ENCODE assay signal across 1 cellular context in the genomic region with DNA sequence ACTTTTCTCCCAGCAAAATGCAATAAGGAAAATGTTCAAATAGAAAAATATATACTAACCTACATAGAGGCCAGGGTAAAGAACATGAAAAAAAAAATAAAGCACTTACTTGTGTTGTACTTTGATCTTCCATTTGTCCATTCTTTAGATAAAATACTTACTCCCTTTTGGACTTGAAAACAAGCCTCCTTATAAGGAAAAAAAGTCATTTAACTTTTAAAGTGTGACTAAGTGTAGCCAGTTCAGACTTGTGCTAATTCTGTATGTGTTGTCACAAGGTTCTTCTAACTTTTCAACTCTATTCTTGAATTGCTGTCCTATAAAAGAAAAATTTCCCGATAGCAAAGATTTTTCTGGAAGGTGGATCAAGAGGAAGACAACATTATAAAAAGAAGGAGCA.
TF ChIP-seq lines count a peak whose summit lies in the region.

No MANE protein-coding gene starts in this region.

TF ChIP-seq in A549, 52 proteins besides CTCF, POLR2A, EP300 and RAD21 (continued from another document):
- no peak for TF ChIP-seq MYC (IDR thresholded peaks at IDR 0.05; ENCODE audit: borderline replicate concordance, low read length)
TF ChIP-seq in A549: peak in this region for 0.
